8 cellular contexts compared by ENCODE assay signal in genomic region chr19:1248454-1249297, GRCh38. TPM values are rescaled to one million over a fixed set of nuclear protein-coding genes. Genes with fewer than 3 reads are reported as not detected.
DNase-seq lines count a peak whose midpoint lies in the region; ATAC-seq and TF ChIP-seq lines count a peak whose summit lies in the region.

Gene MIDN, plus strand, starts transcription at chr19:1248583. Its CDS starts 1,714 bp downstream, at chr19:1250297.

- H3K27me3 ChIP-seq in A673 (replicated peaks; ENCODE audit: insufficient read depth, low read depth, low read length, poor library complexity) = no peaks in the 10 kb centered on the region
- H3K27me3 ChIP-seq in endocrine pancreas (ENCODE audit: control insufficient read depth, insufficient read depth, low read length) = no peaks in the 10 kb centered on the region

- CTCF ChIA-PET in A673 (lab: Charles Lee) = interaction anchor here (1.0 kb wide), 1 partner anchor 18 kb away, joined by 3 read pairs; no protein-coding TSS in a partner anchor
- CTCF ChIA-PET in activated CD8-positive, alpha-beta T cell treated with anti-CD3 and anti-CD28 coated beads, Interleukin-2, amount 10 ng/mL, durations not matched to agents 7 days and 5 days (lab: Charles Lee) = interaction anchor here (0.6 to 1.0 kb wide), 2 partner anchors 15 to 18 kb away, joined by 3 to 6 read pairs; no protein-coding TSS in a partner anchor

- POLR2A ChIA-PET in A673 (lab: Charles Lee; ENCODE audit: low non-redundant PET) = interaction anchor here (0.5 to 1.0 kb wide), 2 partner anchors 20 to 21 kb away, joined by 4 to 8 read pairs; partner anchors contain the start of gene CIRBP
- POLR2A ChIA-PET in activated CD8-positive, alpha-beta T cell treated with anti-CD3 and anti-CD28 coated beads, Interleukin-2, amount 10 ng/mL, durations not matched to agents 7 days and 5 days (lab: Charles Lee) = interaction anchor here (0.6 to 1.0 kb wide), 3 partner anchors 13 to 21 kb away, joined by 3 to 8 read pairs (median 5); partner anchors contain the start of gene CIRBP

- peak within 1 kb of the TSS; percentile 94 for H3K9ac ChIP-seq in endocrine pancreas (ENCODE audit: control insufficient read depth, insufficient read depth, low read length)

- H3K9me3 ChIP-seq in A673 (ENCODE audit: low read depth, low read length, poor library complexity, severe bottlenecking) (no peaks in the 10 kb centered on the region), endocrine pancreas (ENCODE audit: control insufficient read depth, low read length) (no peaks in the 10 kb centered on the region)

- peaks cover 24% of the 10 kb centered on the region for H3K36me3 Mint-ChIP-seq in activated CD8-positive, alpha-beta T cell treated with anti-CD3 and anti-CD28 coated beads, Interleukin-2, amount 10 ng/mL, durations not matched to agents 7 days and 5 days (ENCODE audit: low read depth)

- peak within 1 kb of the TSS; percentile 78 for H3K4me3 Mint-ChIP-seq in activated CD8-positive, alpha-beta T cell treated with anti-CD3 and anti-CD28 coated beads, Interleukin-2, amount 10 ng/mL, durations not matched to agents 7 days and 5 days

- BruUV-seq in A673 (replicated peaks; lab: Mats Ljungman, UMichigan) = TSS peak; percentile 39

- no peaks in the 10 kb centered on the region for H3K27me3 Mint-ChIP-seq in activated CD8-positive, alpha-beta T cell treated with anti-CD3 and anti-CD28 coated beads, Interleukin-2, amount 10 ng/mL, durations not matched to agents 7 days and 5 days (ENCODE audit: low read depth)

- intact Hi-C loops in A673 (cut with micrococcal nuclease; ENCODE audit: unreplicated experiment) = loop anchor here (2.0 to 10.0 kb wide), 3 partner anchors 18 to 384 kb away; partner anchors contain the start of genes CNN2, RNU6-2 and TMEM259

- peak within 1 kb of the TSS; percentile 96 for H3K4me3 ChIP-seq in A673 (ENCODE audit: low read depth, low read length, poor library complexity, severe bottlenecking)
- no peak within 1 kb of the TSS for H3K4me3 ChIP-seq in endocrine pancreas (ENCODE audit: control insufficient read depth, insufficient read depth, low read length)

- H3K4me1 ChIP-seq in A673 (ENCODE audit: insufficient read depth, low read length, poor library complexity, severe bottlenecking) (peaks cover 25% of the 10 kb centered on the region), endocrine pancreas (ENCODE audit: control insufficient read depth, insufficient read depth, low read length) (no peaks in the 10 kb centered on the region)

- H3K27ac ChIP-seq in A673 (ENCODE audit: low read depth, low read length, poor library complexity, severe bottlenecking) = peak within 1 kb of the TSS; percentile 99

- H3K9me3 Mint-ChIP-seq in activated CD8-positive, alpha-beta T cell treated with anti-CD3 and anti-CD28 coated beads, Interleukin-2, amount 10 ng/mL, durations not matched to agents 7 days and 5 days (ENCODE audit: insufficient read depth) = no peaks in the 10 kb centered on the region

- peaks cover 25% of the 10 kb centered on the region for H3K36me3 ChIP-seq in A673 (ENCODE audit: insufficient read depth, low read length, poor library complexity, severe bottlenecking)
- H3K36me3 ChIP-seq in endocrine pancreas (ENCODE audit: control insufficient read depth, insufficient read depth, low read length) = no peaks in the 10 kb centered on the region

- TF ChIP-seq CTCF in A673 (conservative IDR thresholded peaks at IDR 0.05; ENCODE audit: low read depth, low read length) = peak; percentile 64

- ATAC-seq in GM18498 (IDR thresholded peaks at IDR 0.05; ENCODE audit: unreplicated experiment) = peak; percentile 31
- peak; percentile 24 for ATAC-seq in HG02973 (IDR thresholded peaks at IDR 0.05; ENCODE audit: unreplicated experiment)
- ATAC-seq in activated CD8-positive, alpha-beta T cell treated with anti-CD3 and anti-CD28 coated beads, Interleukin-2, amount 10 ng/mL, durations not matched to agents 7 days and 5 days = peak; percentile 14

- peaks cover 17% of the 10 kb centered on the region for H3K4me1 Mint-ChIP-seq in activated CD8-positive, alpha-beta T cell treated with anti-CD3 and anti-CD28 coated beads, Interleukin-2, amount 10 ng/mL, durations not matched to agents 7 days and 5 days (ENCODE audit: low read depth)

- peak within 1 kb of the TSS; percentile 90 for H3K27ac Mint-ChIP-seq in activated CD8-positive, alpha-beta T cell treated with anti-CD3 and anti-CD28 coated beads, Interleukin-2, amount 10 ng/mL, durations not matched to agents 7 days and 5 days

- DNase-seq in A673 (ENCODE audit: low spot score) (peak; percentile 89), NCI-H345 treated with DMSO at 0.1 percent for 48 hours (lab: John Stamatoyannopoulos, UW; ENCODE audit: unreplicated experiment) (peak; percentile 64), mesenteric fat pad (ENCODE audit: low spot score) (peak; percentile 97)
- peak; percentile 82 for DNase-seq in activated CD8-positive, alpha-beta T cell treated with anti-CD3 and anti-CD28 coated beads, Interleukin-2, amount 10 ng/mL, durations not matched to agents 7 days and 5 days
- DNase-seq in stimulated activated CD8-positive, alpha-beta memory T cell treated with anti-CD3 and anti-CD28 coated beads, Interleukin-4, amount 100 ng/mL, for 1 hour (ENCODE audit: low read depth in 2 of 2, low spot score in 1 of 2) = peak; percentile 68 to 70

RNA-seq across cellular contexts. Expression of gene MIDN, which starts in this region (rescaled TPM):
- total RNA-seq in A673 (2021) = 156 and 169 TPM in 2 replicates
- total RNA-seq in activated CD8-positive, alpha-beta T cell treated with anti-CD3 and anti-CD28 coated beads, Interleukin-2, amount 10 ng/mL, durations not matched to agents 7 days and 5 days = 10 to 100 TPM; 88.4 to 94.3 TPM
- 156 TPM for total RNA-seq in mesenteric fat pad
